Comparison of ENCODE assay signal across 17 cellular contexts in the genomic region with DNA sequence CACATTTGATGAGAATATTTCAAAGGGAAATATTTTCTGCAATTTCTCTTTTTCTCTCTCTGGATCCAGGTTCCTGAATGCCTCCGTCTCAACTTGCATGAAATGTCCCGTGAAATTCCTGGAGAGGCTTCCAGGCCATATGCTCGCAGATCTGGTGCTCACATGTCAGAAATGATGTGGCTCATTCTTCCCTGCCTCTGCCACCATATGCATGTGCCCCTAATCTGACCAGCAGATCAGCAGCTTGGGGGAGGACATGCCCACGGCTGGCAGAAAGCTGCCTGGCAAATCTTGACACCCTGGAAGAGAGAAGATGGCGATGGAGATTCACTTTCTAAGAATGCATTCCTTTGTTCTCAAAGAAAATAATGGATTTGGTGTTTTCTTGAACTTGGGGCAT.
"Had no signal": no experiment of that assay in that cellular context is flagged by ENCODE, and none has a peak within 500 bp of the region (broad histone marks: within the 10 kb centered on the region; RNA-seq: fewer than 3 reads in every experiment).

No MANE protein-coding gene starts in this region.

- H3K9me3 Mint-ChIP-seq: activated naive CD4-positive, alpha-beta T cell treated with anti-CD3 and anti-CD28 coated beads, Interleukin-2, amount 50 U/mL, for 72 hours; stimulated activated naive CD8-positive, alpha-beta T cell treated with anti-CD3 and anti-CD28 coated beads, Interleukin-15, Interleukin-2, amounts not matched to agents 100 ng/mL and 50 ng/mL, for 24 hours; T-helper 1 cell treated with Interleukin-12 subunit alpha and Interleukin-12 subunit beta and Interleukin-4 antibody, amounts not matched to agents 30 μg/mL and 1 μg/mL, for 36 hours had no signal

- DNase-seq: activated CD4-positive, alpha-beta T cell treated with anti-CD3 and anti-CD28 coated beads, Interleukin-2, amount 50 U/mL, for 4 hours; activated CD4-positive, CD25-positive, alpha-beta regulatory T cell treated with anti-CD3 and anti-CD28 coated beads, Interleukin-2, amount 50 U/mL, for 72 hours; activated gamma-delta T cell; adrenal gland; foreskin keratinocyte; hypothalamus; nephron progenitor cell had no signal

- H3K27ac ChIP-seq: adrenal gland, epithelial cell of prostate, foreskin keratinocyte, suprapubic skin had no signal

- H3K4me1 Mint-ChIP-seq: nephron progenitor cell had no signal

- H3K4me1 ChIP-seq: adrenal gland, foreskin keratinocyte, suprapubic skin had no signal

- H3K27me3 ChIP-seq: adrenal gland, foreskin keratinocyte, suprapubic skin had no signal

- H3K9me3 ChIP-seq: adrenal gland, suprapubic skin had no signal

- H3K4me3 Mint-ChIP-seq: mesothelial cell of epicardium; nephron progenitor cell; stimulated activated naive CD8-positive, alpha-beta T cell treated with anti-CD3 and anti-CD28 coated beads, Interleukin-15, Interleukin-2, amounts not matched to agents 100 ng/mL and 50 ng/mL, for 24 hours; T-helper 1 cell treated with Interleukin-12 subunit alpha and Interleukin-12 subunit beta and Interleukin-4 antibody, amounts not matched to agents 30 μg/mL and 1 μg/mL, for 36 hours; type B pancreatic cell had no signal

- H3K4me3 ChIP-seq: adrenal gland, lung, suprapubic skin had no signal

- H3K27me3 Mint-ChIP-seq: stimulated activated naive CD8-positive, alpha-beta T cell treated with anti-CD3 and anti-CD28 coated beads, Interleukin-15, Interleukin-2, amounts not matched to agents 100 ng/mL and 50 ng/mL, for 24 hours; type B pancreatic cell had no signal

- H3K36me3 ChIP-seq: adrenal gland, suprapubic skin had no signal

- H3K27ac Mint-ChIP-seq: mesothelial cell of epicardium; nephron progenitor cell; progenitor cell of endocrine pancreas; stimulated activated naive CD8-positive, alpha-beta T cell treated with anti-CD3 and anti-CD28 coated beads, Interleukin-15, Interleukin-2, amounts not matched to agents 100 ng/mL and 50 ng/mL, for 24 hours; T-helper 1 cell treated with Interleukin-12 subunit alpha and Interleukin-12 subunit beta and Interleukin-4 antibody, amounts not matched to agents 30 μg/mL and 1 μg/mL, for 36 hours; type B pancreatic cell had no signal

- ATAC-seq: activated naive CD4-positive, alpha-beta T cell treated with anti-CD3 and anti-CD28 coated beads, Interleukin-2, amount 50 U/mL, for 72 hours; foreskin keratinocyte; left lobe of liver had no signal

- H3K36me3 Mint-ChIP-seq: activated naive CD4-positive, alpha-beta T cell treated with anti-CD3 and anti-CD28 coated beads, Interleukin-2, amount 50 U/mL, for 72 hours; type B pancreatic cell had no signal
